ENCODE assay signal across 17 cellular contexts in the genomic region with DNA sequence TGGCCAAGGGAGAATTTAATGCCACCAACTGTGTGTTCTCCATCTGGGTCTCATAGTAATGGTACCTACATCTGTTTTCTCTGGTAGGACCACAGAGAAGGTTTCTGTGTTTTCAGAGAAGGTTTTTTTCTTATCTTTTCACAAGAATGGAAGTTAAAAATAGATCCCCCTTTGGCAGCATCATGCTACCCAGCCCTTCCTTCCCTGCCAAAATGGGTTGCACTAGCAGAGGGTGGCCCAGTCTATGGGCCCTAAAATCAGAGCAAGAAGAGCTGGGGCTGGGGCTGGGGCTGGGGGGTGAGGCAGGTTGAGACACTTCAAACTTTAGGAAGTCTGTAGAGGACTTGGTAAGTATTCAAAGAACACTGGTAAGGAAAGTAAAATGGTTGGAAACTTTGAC. TPM values are rescaled to one million over a fixed set of nuclear protein-coding genes. Genes with fewer than 3 reads are reported as not detected.
DNase-seq lines count a peak whose midpoint lies in the region; TF ChIP-seq lines count a peak whose summit lies in the region.
"Had no signal": no experiment of that assay in that cellular context is flagged by ENCODE, and none has a peak within 500 bp of the region (broad histone marks: within the 10 kb centered on the region; RNA-seq: fewer than 3 reads in every experiment).

No MANE protein-coding gene starts in this region.

- DNase-seq in esophagus squamous epithelium (lab: John Stamatoyannopoulos, UW) = no peak
- DNase-seq in NCI-H2081 (lab: John Stamatoyannopoulos, UW) = no peak
- DNase-seq in effector CD4-positive, alpha-beta T cell = no peak
- DNase-seq in NCI-H2081 treated with DMSO at 0.1 percent for 48 hours (lab: John Stamatoyannopoulos, UW) = no peak
- DNase-seq in osteoblast (ENCODE audit: insufficient read length, low spot score, missing footprints) = no peak
- DNase-seq: ACHN; Caco-2; CD4-positive, alpha-beta memory T cell; IMR-90; NK-92 treated with Interleukin-12 subunit alpha and Interleukin-12 subunit beta, amount 100 ng/mL, for 24 hours; SIG-M5 had no signal

- H3K4me3 Mint-ChIP-seq in brain = no peak overlapping the region
- H3K4me3 Mint-ChIP-seq: CD4-positive, alpha-beta memory T cell; H9 had no signal

- H3K36me3 ChIP-seq in KMS-11 (ENCODE audit: insufficient read depth) (no peaks in the 10 kb centered on the region), esophagus squamous epithelium (no peaks in the 10 kb centered on the region), osteoblast (ENCODE audit: insufficient read depth, low read length) (no peaks in the 10 kb centered on the region)
- H3K36me3 ChIP-seq: BLaER1 treated with 17β-estradiol and CSF1 and Interleukin-3, amounts not matched to agents 10 nM and 100 nM had no signal

- no peaks in the 10 kb centered on the region for H3K79me2 ChIP-seq in KMS-11 (ENCODE audit: insufficient read depth, low read depth)
- no peaks in the 10 kb centered on the region for H3K79me2 ChIP-seq in osteoblast (ENCODE audit: insufficient read depth, low read length)

- TF ChIP-seq CTCF in KMS-11 (conservative IDR thresholded peaks at IDR 0.05; ENCODE audit: low read depth, low read length) (no peak), brain (conservative IDR thresholded peaks at IDR 0.05) (no peak), esophagus squamous epithelium (IDR thresholded peaks at IDR 0.05) (no peak), osteoblast (IDR thresholded peaks at IDR 0.05; ENCODE audit: extremely low read depth, low read depth, low read length) (no peak)

- peak overlapping the region; percentile 14; the same call in 1 of the 2 replicates for H3K9ac ChIP-seq in KMS-11
- H3K9ac ChIP-seq: BLaER1 treated with 17β-estradiol and CSF1 and Interleukin-3, amounts not matched to agents 10 nM and 100 nM had no signal

- no peaks in the 10 kb centered on the region for H3K36me3 Mint-ChIP-seq in brain
- H3K36me3 Mint-ChIP-seq: CD4-positive, alpha-beta memory T cell had no signal

- peaks cover 4% of the 10 kb centered on the region for H3K27me3 Mint-ChIP-seq in brain

- H3K4me1 Mint-ChIP-seq in brain = peaks cover 35% of the 10 kb centered on the region

- H3K27me3 ChIP-seq in KMS-11 (ENCODE audit: insufficient read depth, low read depth) (no peaks in the 10 kb centered on the region), esophagus squamous epithelium (no peaks in the 10 kb centered on the region), osteoblast (ENCODE audit: insufficient read depth, low read length) (no peaks in the 10 kb centered on the region)
- H3K27me3 ChIP-seq: BLaER1 treated with 17β-estradiol and CSF1 and Interleukin-3, amounts not matched to agents 10 nM and 100 nM had no signal

- peaks cover 0 to 22% (median 2%) of the 10 kb centered on the region in 5 experiments for H3K9me3 Mint-ChIP-seq in brain
- H3K9me3 Mint-ChIP-seq: H9 had no signal

- H3K27ac ChIP-seq in KMS-11 (peak overlapping the region; percentile 66), esophagus squamous epithelium (peak overlapping the region; percentile 38 to 84 (median 80)), osteoblast (ENCODE audit: low read depth, low read length) (no peak overlapping the region)
- H3K27ac ChIP-seq: BLaER1 treated with 17β-estradiol and CSF1 and Interleukin-3, amounts not matched to agents 10 nM and 100 nM; HL-60 had no signal

- H3K4me2 ChIP-seq in KMS-11 (peak overlapping the region; percentile 70), osteoblast (ENCODE audit: insufficient read depth, low read length) (no peak overlapping the region)

- no peaks in the 10 kb centered on the region for H4K20me1 ChIP-seq in KMS-11 (ENCODE audit: insufficient read depth)
- H4K20me1 ChIP-seq in osteoblast (ENCODE audit: insufficient read depth, low read length) = no peaks in the 10 kb centered on the region
- H4K20me1 ChIP-seq: BLaER1 treated with 17β-estradiol and CSF1 and Interleukin-3, amounts not matched to agents 10 nM and 100 nM had no signal

- peaks cover 56% of the 10 kb centered on the region for H3K4me1 ChIP-seq in KMS-11 (ENCODE audit: low read depth, poor library complexity, severe bottlenecking)
- peaks cover 0 to 35% (median 10%) of the 10 kb centered on the region in 3 donors for H3K4me1 ChIP-seq in esophagus squamous epithelium
- no peaks in the 10 kb centered on the region for H3K4me1 ChIP-seq in osteoblast (ENCODE audit: insufficient read depth, low read length)
- H3K4me1 ChIP-seq: Caco-2 had no signal

- peak overlapping the region in 3 of 5 experiments; percentile 79 to 96 (median 91) for H3K27ac Mint-ChIP-seq in brain
- H3K27ac Mint-ChIP-seq: CD4-positive, alpha-beta memory T cell had no signal

- H3K9me3 ChIP-seq in esophagus squamous epithelium (no peaks in the 10 kb centered on the region), osteoblast (ENCODE audit: low read depth, low read length) (no peaks in the 10 kb centered on the region)

- no peak overlapping the region for H3K4me3 ChIP-seq in KMS-11 (IDR thresholded peaks at IDR 0.05; ENCODE audit: insufficient read depth, low read depth, low read length)
- H3K4me3 ChIP-seq in esophagus squamous epithelium = no peak overlapping the region
- no peak overlapping the region for H3K4me3 ChIP-seq in osteoblast (ENCODE audit: insufficient read depth, low read length)
- H3K4me3 ChIP-seq: BLaER1 treated with 17β-estradiol and CSF1 and Interleukin-3, amounts not matched to agents 10 nM and 100 nM had no signal

- H2AFZ ChIP-seq in KMS-11 (ENCODE audit: low read depth) (peak overlapping the region; percentile 32; the same call in 1 of the 2 replicates), osteoblast (ENCODE audit: low read length) (no peak overlapping the region)

- no peak for TF ChIP-seq POLR2A in esophagus squamous epithelium (IDR thresholded peaks at IDR 0.05)

- intact Hi-C loops in esophagus squamous epithelium (cut with DNase I) = no loop called here

RNA-seq across cellular contexts. Expression of a gene that starts 44.8 kb away (rescaled TPM):
- polyA plus RNA-seq in brain (ENCODE audit: insufficient read depth, low read depth, low replicate concordance) = 1.1 TPM
- total RNA-seq in esophagus squamous epithelium (1 to 10 TPM; 1.9 to 7.1 (median 5.3) TPM), osteoblast (9.1 and 12.7 TPM in 2 replicates)
- total RNA-seq: HT-29 had no signal
